ENCODE assay signal across 13 cellular contexts in genomic region chr17:80995131-80995530, GRCh38.
"Had no signal": no experiment of that assay in that cellular context is flagged by ENCODE, and none has a peak within 500 bp of the region (broad histone marks: within the 10 kb centered on the region; RNA-seq: fewer than 3 reads in every experiment).

No MANE protein-coding gene starts in this region.

- DNase-seq: erythroblast; foreskin keratinocyte; kidney glomerular epithelial cell; naive thymus-derived CD8-positive, alpha-beta T cell; stimulated activated CD4-positive, alpha-beta T cell treated with anti-CD3 and anti-CD28 coated beads, Interleukin-2, amount 100 ng/mL, for 24 hours; stimulated activated CD4-positive, alpha-beta T cell treated with anti-CD3 and anti-CD28 coated beads, Interleukin-4, amount 100 ng/mL, for 4 hours; stimulated activated naive CD4-positive, alpha-beta T cell; stomach; substantia nigra; transverse colon had no signal

- H3K27me3 Mint-ChIP-seq: naive thymus-derived CD8-positive, alpha-beta T cell had no signal

- H3K27ac ChIP-seq: foreskin keratinocyte, stomach, thoracic aorta, transverse colon had no signal

- H3K4me1 ChIP-seq: foreskin keratinocyte had no signal

- H3K9me3 Mint-ChIP-seq: naive thymus-derived CD8-positive, alpha-beta T cell; neural crest cell had no signal

- ATAC-seq: foreskin keratinocyte; naive thymus-derived CD8-positive, alpha-beta T cell; sciatic nerve had no signal

- H3K4me3 ChIP-seq: stomach, thoracic aorta, transverse colon had no signal

- H3K9me3 ChIP-seq: stomach, thoracic aorta, transverse colon had no signal
